13 cellular contexts compared by ENCODE assay signal in genomic region chr10:24974978-24975377, GRCh38. TPM values are rescaled to one million over a fixed set of nuclear protein-coding genes. Genes with fewer than 3 reads are reported as not detected.
DNase-seq lines count a peak whose midpoint lies in the region; ATAC-seq, FAIRE-seq and TF ChIP-seq lines count a peak whose summit lies in the region.
"Had no signal": no experiment of that assay in that cellular context is flagged by ENCODE, and none has a peak within 500 bp of the region (broad histone marks: within the 10 kb centered on the region; RNA-seq: fewer than 3 reads in every experiment).

No MANE protein-coding gene starts in this region.

- H3K4me3 ChIP-seq in endodermal cell (ENCODE audit: low read length) (no peak overlapping the region), lower lobe of right lung (no peak overlapping the region), thoracic aorta (no peak overlapping the region)

- H3K9me3 ChIP-seq in endodermal cell (ENCODE audit: control insufficient read depth, low read length): no peaks in the 10 kb centered on the region
- H3K9me3 ChIP-seq in lower lobe of right lung: no peaks in the 10 kb centered on the region
- no peaks in the 10 kb centered on the region for H3K9me3 ChIP-seq in thoracic aorta

- H3K27me3 ChIP-seq in endodermal cell (ENCODE audit: control insufficient read depth, insufficient read depth, low read length, poor library complexity, severe bottlenecking): no peaks in the 10 kb centered on the region
- H3K27me3 ChIP-seq in lower lobe of right lung (ENCODE audit: low read depth): no peaks in the 10 kb centered on the region
- no peaks in the 10 kb centered on the region for H3K27me3 ChIP-seq in thoracic aorta (replicated peaks; ENCODE audit: insufficient read depth)
- H3K27me3 ChIP-seq: foreskin keratinocyte had no signal

- no peaks in the 10 kb centered on the region for H3K9me3 Mint-ChIP-seq in endodermal cell
- H3K9me3 Mint-ChIP-seq in naive thymus-derived CD8-positive, alpha-beta T cell: no peaks in the 10 kb centered on the region

- H3K36me3 Mint-ChIP-seq in endodermal cell (ENCODE audit: low read depth): no peaks in the 10 kb centered on the region
- no peaks in the 10 kb centered on the region for H3K36me3 Mint-ChIP-seq in naive thymus-derived CD8-positive, alpha-beta T cell

- H3K27ac Mint-ChIP-seq in endodermal cell: no peak overlapping the region
- H3K27ac Mint-ChIP-seq in naive thymus-derived CD8-positive, alpha-beta T cell: no peak overlapping the region

- FAIRE-seq in GM12891 (lab: Jason Lieb, UNC): no peak

- in situ Hi-C loops in ACHN (cut with HindIII; ENCODE audit: low pct_ligation_motif_present, low pct_unique_long_range_greater_than_20kb, low sequenced_read_pairs): no loop called here

- peak; percentile 31 for DNase-seq in M059J (ENCODE audit: low read depth)
- no peak for DNase-seq in endodermal cell
- DNase-seq in lower lobe of right lung: no peak
- DNase-seq in thoracic aorta (ENCODE audit: low spot score): no peak
- no peak for DNase-seq in naive thymus-derived CD8-positive, alpha-beta T cell
- no peak for DNase-seq in ACHN
- no peak for DNase-seq in GM12891 (ENCODE audit: insufficient read length, low spot score)
- DNase-seq: DMS53, foreskin keratinocyte, NCI-H1436 treated with DMSO at 0.1 percent for 48 hours had no signal

- intact Hi-C loops in lower lobe of right lung (cut with DNase I): no loop called here

- 89 to 100% methylated on average over 1 to 2 of the region's 2 CpGs for WGBS in endodermal cell (ENCODE audit: insufficient coverage in 1 of 2, insufficient read length in 1 of 2), 2 experiments

- H3K4me1 ChIP-seq in endodermal cell (ENCODE audit: control insufficient read depth, insufficient read depth, low read length) (no peaks in the 10 kb centered on the region), lower lobe of right lung (no peaks in the 10 kb centered on the region), thoracic aorta (ENCODE audit: control insufficient read depth in 1 of 2, low read depth in 2 of 2) (peaks cover 2 to 14% of the 10 kb centered on the region in 2 donors)
- H3K4me1 ChIP-seq: foreskin keratinocyte had no signal

- H3K4me1 Mint-ChIP-seq in endodermal cell: peaks cover 4% of the 10 kb centered on the region
- peaks cover 2 to 9% (median 4%) of the 10 kb centered on the region in 4 donors for H3K4me1 Mint-ChIP-seq in naive thymus-derived CD8-positive, alpha-beta T cell

- ATAC-seq in lower lobe of right lung (peak; percentile 41 to 61), thoracic aorta (ENCODE audit: insufficient number of reproducible peaks, low FRiP score, low read depth) (peak; percentile 88), GM21529 (IDR thresholded peaks at IDR 0.05; ENCODE audit: unreplicated experiment) (no peak)
- ATAC-seq in naive thymus-derived CD8-positive, alpha-beta T cell: no peak
- ATAC-seq: foreskin keratinocyte had no signal

- H3K27ac ChIP-seq in endodermal cell (ENCODE audit: low read depth, low read length) (no peak overlapping the region), lower lobe of right lung (no peak overlapping the region), thoracic aorta (peak overlapping the region in 1 of 2 donors; percentile 27)
- H3K27ac ChIP-seq: foreskin keratinocyte, HL-60 had no signal

- TF ChIP-seq CTCF in endodermal cell (conservative IDR thresholded peaks at IDR 0.05) (peak; percentile 25), lower lobe of right lung (IDR thresholded peaks at IDR 0.05) (no peak), thoracic aorta (IDR thresholded peaks at IDR 0.05) (peak; percentile 32)

- no peak overlapping the region for H3K9ac ChIP-seq in endodermal cell (ENCODE audit: extremely low read depth, low read length, poor library complexity, severe bottlenecking)

- TF ChIP-seq POLR2A in GM12891 (IDR thresholded peaks at IDR 0.05; ENCODE audit: low read depth, low read length): no peak

- POLR2A ChIA-PET in naive thymus-derived CD8-positive, alpha-beta T cell (lab: Charles Lee): interaction anchor here (0.6 kb wide), 1 partner anchor 350 kb away, joined by 3 read pairs; no protein-coding TSS in a partner anchor

- H3K27me3 Mint-ChIP-seq in endodermal cell (ENCODE audit: insufficient read depth): no peaks in the 10 kb centered on the region
- peaks cover 0 to 7% (median 0%) of the 10 kb centered on the region in 5 donors for H3K27me3 Mint-ChIP-seq in naive thymus-derived CD8-positive, alpha-beta T cell

- no peaks in the 10 kb centered on the region for H3K36me3 ChIP-seq in endodermal cell (ENCODE audit: control insufficient read depth, insufficient read depth, low read length)
- H3K36me3 ChIP-seq in lower lobe of right lung: no peaks in the 10 kb centered on the region
- H3K36me3 ChIP-seq in thoracic aorta: no peaks in the 10 kb centered on the region

- H3K4me3 Mint-ChIP-seq in endodermal cell: no peak overlapping the region
- H3K4me3 Mint-ChIP-seq in naive thymus-derived CD8-positive, alpha-beta T cell: no peak overlapping the region

TF ChIP-seq in GM12891, 5 proteins besides CTCF, POLR2A, EP300 and RAD21:
- TF ChIP-seq SPI1 (IDR thresholded peaks at IDR 0.05; ENCODE audit: low read depth, low read length) (no peak), POU2F2 (IDR thresholded peaks at IDR 0.05; ENCODE audit: low read depth, low read length) (no peak), POLR2AphosphoS5 (IDR thresholded peaks at IDR 0.05; ENCODE audit: low read depth, low read length) (no peak), PAX5 (IDR thresholded peaks at IDR 0.05; ENCODE audit: insufficient read depth, low read length, severe bottlenecking) (no peak), TAF1 (IDR thresholded peaks at IDR 0.05; ENCODE audit: low read depth, low read length) (no peak)
TF ChIP-seq in GM12891: peak in this region for 0.

RNA-seq across cellular contexts. Expression of gene PRTFDC1, which starts 22.6 kb away (rescaled TPM):
- total RNA-seq in M059J (2014; rRNA removed; shearing (Covaris generic)): 15.3 and 18.0 TPM in 2 replicates
- total RNA-seq in endodermal cell (10 to 100 TPM; 14.5 to 18.3 TPM), lower lobe of right lung (3.8 TPM), thoracic aorta (1 to 10 TPM; 6.2 to 7.3 TPM)
- 16.1 TPM for polyA plus RNA-seq in endodermal cell (2013, experiment 1 of 2)
- polyA plus RNA-seq in endodermal cell (2013, experiment 2 of 2): 16.3 TPM
- total RNA-seq in naive thymus-derived CD8-positive, alpha-beta T cell: 1 to 10 TPM; 1.8 to 3.1 TPM
- polyA plus RNA-seq in naive thymus-derived CD8-positive, alpha-beta T cell: 1 to 10 TPM in 1 of 3 donors, under 1 TPM in 2; 0.93 to 1.7 (median 0.94) TPM
- polyA plus RNA-seq in GM12891 (2012; ENCODE audit: low read depth, missing spikeins): 1.2 TPM

RNA-seq across cellular contexts. Expression of gene ENKUR, which starts 41.0 kb away (rescaled TPM):
- total RNA-seq in M059J (2014; rRNA removed; shearing (Covaris generic)): not detected in 2 replicates
- total RNA-seq in endodermal cell (not detected), lower lobe of right lung (6.5 TPM), thoracic aorta (1 to 10 TPM in 1 of 2 donors, not detected in 1; 1.1 TPM)
- polyA plus RNA-seq in endodermal cell (2013, experiment 1 of 2): 3.1 TPM
- 1.4 TPM for polyA plus RNA-seq in endodermal cell (2013, experiment 2 of 2)
- not detected for total RNA-seq in naive thymus-derived CD8-positive, alpha-beta T cell
- polyA plus RNA-seq in naive thymus-derived CD8-positive, alpha-beta T cell: not detected
- not detected for polyA plus RNA-seq in GM12891 (2012; ENCODE audit: low read depth, missing spikeins)
- total RNA-seq: T-helper 2 cell treated with Interferon-gamma antibody and Interleukin-4, amounts not matched to agents 100 ng/mL and 5 ng/mL, for 36 hours had no signal
- polyA plus RNA-seq: foreskin keratinocyte had no signal

RNA-seq across cellular contexts. Expression of gene THNSL1, which starts 41.4 kb away (rescaled TPM):
- total RNA-seq in M059J (2014; rRNA removed; shearing (Covaris generic)): 1.2 and 1.5 TPM in 2 replicates
- 1 to 10 TPM; 7.2 to 8.7 TPM for total RNA-seq in endodermal cell
- 9.8 TPM for polyA plus RNA-seq in endodermal cell (2013, experiment 1 of 2)
- polyA plus RNA-seq in endodermal cell (2013, experiment 2 of 2): 8.4 TPM
- 2.7 TPM for total RNA-seq in lower lobe of right lung
- 1 to 10 TPM in 1 of 2 donors, under 1 TPM in 1; 0.54 to 1.3 TPM for total RNA-seq in thoracic aorta
- total RNA-seq in naive thymus-derived CD8-positive, alpha-beta T cell: 1 to 10 TPM; 8.1 to 8.8 TPM
- 10 to 100 TPM in 1 of 3 donors, 1 to 10 TPM in 2; 5.4 to 12.2 (median 8.1) TPM for polyA plus RNA-seq in naive thymus-derived CD8-positive, alpha-beta T cell
- polyA plus RNA-seq in GM12891 (2012; ENCODE audit: low read depth, missing spikeins): 1.9 TPM

Comparison
In these comparisons a context has a peak if more than half of its experiments do, and no peak if none do; other contexts are left out.
1. ATAC-seq: peak in lower lobe of right lung (2 of 2) and thoracic aorta (single experiment); none in naive thymus-derived CD8-positive, alpha-beta T cell (0 of 2) and GM21529 (single experiment).